18 cellular contexts compared by ENCODE assay signal in genomic region chr3:30996467-30996866, GRCh38.
A peak's percentile ranks its signal among the peaks of the same experiment; 100 is the strongest.
DNase-seq lines count a peak whose midpoint lies in the region; ATAC-seq and TF ChIP-seq lines count a peak whose summit lies in the region.
"Had no signal": no experiment of that assay in that cellular context is flagged by ENCODE, and none has a peak within 500 bp of the region (broad histone marks: within the 10 kb centered on the region; RNA-seq: fewer than 3 reads in every experiment).

No MANE protein-coding gene starts in this region.

- H3K4me1 ChIP-seq in foreskin keratinocyte = no peaks in the 10 kb centered on the region
- H3K4me1 ChIP-seq: A549, SJCRH30 had no signal

- no peak for TF ChIP-seq CTCF in WTC11 (IDR thresholded peaks at IDR 0.05)
- TF ChIP-seq CTCF in foreskin keratinocyte (conservative IDR thresholded peaks at IDR 0.05) = no peak

- no peaks in the 10 kb centered on the region; the same call in 1 of the 2 replicates for H3K27me3 Mint-ChIP-seq in WTC11 (ENCODE audit: low read depth)

- CTCF ChIA-PET in WTC11 (lab: Charles Lee) = no interaction called here

- peaks cover 29% of the 10 kb centered on the region for H3K9me3 Mint-ChIP-seq in WTC11

- peaks cover 22% of the 10 kb centered on the region for H3K4me1 Mint-ChIP-seq in WTC11

- H3K27ac Mint-ChIP-seq in WTC11 = no peak overlapping the region

- peak; percentile 12 to 13 for DNase-seq in SHP77 (lab: John Stamatoyannopoulos, UW)
- DNase-seq in SHP77 treated with DMSO at 0.1 percent for 48 hours (lab: John Stamatoyannopoulos, UW) = no peak
- DNase-seq in NCI-H2029 treated with DMSO at 0.1 percent for 48 hours (lab: John Stamatoyannopoulos, UW) = peak; percentile 86
- peak; percentile 14 for DNase-seq in WTC11 (ENCODE audit: low spot score)
- peak; percentile 39 for DNase-seq in iPS-NIHi7 (ENCODE audit: extremely low spot score)
- DNase-seq in stimulated activated CD4-positive, alpha-beta T cell treated with anti-CD3 and anti-CD28 coated beads, Interleukin-4, amount 100 ng/mL, for 4 hours = no peak
- no peak for DNase-seq in occipital lobe (lab: John Stamatoyannopoulos, UW)
- DNase-seq in foreskin keratinocyte = no peak
- DNase-seq: Calu3, DND-41, GF-D8, MM.1S, NCI-H2081 treated with DMSO at 0.1 percent for 48 hours, NCI-H226, NCI-H82 had no signal

- no peaks in the 10 kb centered on the region for H3K27me3 ChIP-seq in foreskin keratinocyte
- H3K27me3 ChIP-seq: SJCRH30 had no signal

- POLR2A ChIA-PET in WTC11 (lab: Charles Lee) = no interaction called here

- peaks cover 8% of the 10 kb centered on the region; the same call in 1 of the 2 replicates for H3K36me3 Mint-ChIP-seq in WTC11

- ATAC-seq in WTC11 (peak; percentile 97), foreskin keratinocyte (no peak)
- ATAC-seq: A549 had no signal

- H3K27ac ChIP-seq in foreskin keratinocyte = no peak overlapping the region
- H3K27ac ChIP-seq: A549, KMS-11, SJCRH30 had no signal

- H3K4me3 Mint-ChIP-seq in WTC11 = no peak overlapping the region

TF ChIP-seq in WTC11, 78 proteins besides CTCF, POLR2A, EP300 and RAD21:
- TF ChIP-seq USF1 (CRISPR knock-in tag; IDR thresholded peaks at IDR 0.05) = no peak
- TF ChIP-seq, protein P1, sequence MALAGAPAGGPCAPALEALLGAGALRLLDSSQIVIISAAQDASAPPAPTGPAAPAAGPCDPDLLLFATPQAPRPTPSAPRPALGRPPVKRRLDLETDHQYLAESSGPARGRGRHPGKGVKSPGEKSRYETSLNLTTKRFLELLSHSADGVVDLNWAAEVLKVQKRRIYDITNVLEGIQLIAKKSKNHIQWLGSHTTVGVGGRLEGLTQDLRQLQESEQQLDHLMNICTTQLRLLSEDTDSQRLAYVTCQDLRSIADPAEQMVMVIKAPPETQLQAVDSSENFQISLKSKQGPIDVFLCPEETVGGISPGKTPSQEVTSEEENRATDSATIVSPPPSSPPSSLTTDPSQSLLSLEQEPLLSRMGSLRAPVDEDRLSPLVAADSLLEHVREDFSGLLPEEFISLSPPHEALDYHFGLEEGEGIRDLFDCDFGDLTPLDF (CRISPR knock-in tag; IDR thresholded peaks at IDR 0.05) = no peak
- TF ChIP-seq ZNF423 (CRISPR knock-in tag; IDR thresholded peaks at IDR 0.05) = peak; percentile 61

Comparison
In these comparisons a context has a peak if more than half of its experiments do, and no peak if none do; other contexts are left out.
1. DNase-seq: peak in SHP77 (2 of 2), NCI-H2029 treated with DMSO at 0.1 percent for 48 hours (single experiment), WTC11 (single experiment) and iPS-NIHi7 (single experiment); none in SHP77 treated with DMSO at 0.1 percent for 48 hours (single experiment), stimulated activated CD4-positive, alpha-beta T cell treated with anti-CD3 and anti-CD28 coated beads, Interleukin-4, amount 100 ng/mL, for 4 hours (0 of 2), occipital lobe (single experiment) and foreskin keratinocyte (0 of 2).